ENCODE assay signal across 21 cellular contexts in the genomic region with DNA sequence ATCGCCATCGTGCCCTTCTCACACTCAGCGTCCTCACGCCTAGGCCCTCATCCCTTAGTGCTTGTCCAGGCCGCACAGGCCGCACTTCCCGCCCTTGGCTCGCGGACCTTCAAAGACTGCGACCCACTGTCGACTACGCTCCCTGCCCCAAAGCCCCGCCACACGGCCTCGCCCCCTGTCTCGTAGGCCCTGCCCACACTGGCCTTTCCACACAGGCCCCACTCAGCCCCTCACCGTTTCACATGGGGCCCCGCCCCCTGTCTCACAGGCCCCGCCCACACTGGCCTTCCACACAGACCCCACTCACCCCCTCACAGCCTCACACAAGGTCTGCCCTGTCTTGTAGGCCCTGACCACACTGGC. TPM values are rescaled to one million over a fixed set of nuclear protein-coding genes. Genes with fewer than 3 reads are reported as not detected.
A peak's percentile ranks its signal among the peaks of the same experiment; 100 is the strongest.
DNase-seq lines count a peak whose midpoint lies in the region; ATAC-seq and TF ChIP-seq lines count a peak whose summit lies in the region.
"Had no signal": no experiment of that assay in that cellular context is flagged by ENCODE, and none has a peak within 500 bp of the region (broad histone marks: within the 10 kb centered on the region; RNA-seq: fewer than 3 reads in every experiment).

No MANE protein-coding gene starts in this region.

- H3K4me3 Mint-ChIP-seq in glutamatergic neuron (ENCODE audit: unreplicated experiment), result peak overlapping the region; percentile 75
- peak overlapping the region; percentile 73 for H3K4me3 Mint-ChIP-seq in neural progenitor cell

- peaks cover 37% of the 10 kb centered on the region for H4K20me1 ChIP-seq in neural progenitor cell (ENCODE audit: low read depth)

- peaks cover 31% of the 10 kb centered on the region for H3K4me1 ChIP-seq in ES-I3 (ENCODE audit: insufficient read depth, low read length)
- H3K4me1 ChIP-seq in NT2/D1 (ENCODE audit: insufficient read depth, insufficient read length), result peaks cover 24% of the 10 kb centered on the region
- peaks cover 13% of the 10 kb centered on the region for H3K4me1 ChIP-seq in neural progenitor cell
- H3K4me1 ChIP-seq: prostate gland had no signal

- H3K9me3 Mint-ChIP-seq in glutamatergic neuron (ENCODE audit: unreplicated experiment) (peaks cover 11% of the 10 kb centered on the region), neural progenitor cell (no peaks in the 10 kb centered on the region)
- H3K9me3 Mint-ChIP-seq: CD4-positive, CD25-positive, alpha-beta regulatory T cell had no signal

- H3K79me2 ChIP-seq in neural progenitor cell (ENCODE audit: low read depth), result no peaks in the 10 kb centered on the region

- no peak overlapping the region for H3K4me2 ChIP-seq in neural progenitor cell
- H3K4me2 ChIP-seq: SK-N-SH had no signal

- H3K36me3 Mint-ChIP-seq in glutamatergic neuron (ENCODE audit: unreplicated experiment) (no peaks in the 10 kb centered on the region), neural progenitor cell (no peaks in the 10 kb centered on the region)
- H3K36me3 Mint-ChIP-seq: CD4-positive, CD25-positive, alpha-beta regulatory T cell had no signal

- H3F3A ChIP-seq in neural progenitor cell (ENCODE audit: low read depth), result peaks cover 31% of the 10 kb centered on the region

- H3K9ac ChIP-seq in ES-I3 (ENCODE audit: low read depth, low read length) (peak overlapping the region; percentile 27; the same call in 1 of the 2 replicates), NT2/D1 (ENCODE audit: insufficient read length, low read depth) (peak overlapping the region; percentile 17), neural progenitor cell (no peak overlapping the region)
- H3K9ac ChIP-seq: SK-N-SH had no signal

- no peaks in the 10 kb centered on the region for H3K36me3 ChIP-seq in ES-I3 (ENCODE audit: insufficient read depth, low read length)
- no peaks in the 10 kb centered on the region for H3K36me3 ChIP-seq in NT2/D1 (ENCODE audit: insufficient read depth, insufficient read length, low read length)
- no peaks in the 10 kb centered on the region for H3K36me3 ChIP-seq in neural progenitor cell
- H3K36me3 ChIP-seq: prostate gland, vagina had no signal

- no peak overlapping the region for H3K27ac Mint-ChIP-seq in glutamatergic neuron (ENCODE audit: unreplicated experiment)
- no peak overlapping the region for H3K27ac Mint-ChIP-seq in neural progenitor cell
- H3K27ac Mint-ChIP-seq: CD4-positive, CD25-positive, alpha-beta regulatory T cell had no signal

- H3K9me3 ChIP-seq in ES-I3 (ENCODE audit: control insufficient read depth, insufficient read depth, low read length), result no peaks in the 10 kb centered on the region
- no peaks in the 10 kb centered on the region for H3K9me3 ChIP-seq in NT2/D1 (ENCODE audit: insufficient read depth, low read length)
- H3K9me3 ChIP-seq in neural progenitor cell (ENCODE audit: low read depth), result no peaks in the 10 kb centered on the region
- H3K9me3 ChIP-seq: prostate gland, SK-N-SH, vagina had no signal

- H3K27ac ChIP-seq in neural progenitor cell, result no peak overlapping the region
- H3K27ac ChIP-seq: prostate gland, vagina had no signal

- H3K27me3 ChIP-seq in NT2/D1 (ENCODE audit: insufficient read depth, insufficient read length) (peaks cover 49% of the 10 kb centered on the region), neural progenitor cell (peaks cover 86% of the 10 kb centered on the region)

- H3K4me3 ChIP-seq in NT2/D1 (ENCODE audit: insufficient read length, low read depth), result no peak overlapping the region
- H3K4me3 ChIP-seq in neural progenitor cell, result no peak overlapping the region
- H3K4me3 ChIP-seq: lung, prostate gland, vagina had no signal

- H2AFZ ChIP-seq in neural progenitor cell (replicated peaks), result no peak overlapping the region

- H3K27me3 Mint-ChIP-seq in glutamatergic neuron (ENCODE audit: unreplicated experiment) (peaks cover 31% of the 10 kb centered on the region), neural progenitor cell (ENCODE audit: insufficient read depth, low read depth) (peaks cover 53% of the 10 kb centered on the region)

- TF ChIP-seq CTCF in glutamatergic neuron (IDR thresholded peaks at IDR 0.05; ENCODE audit: partially characterized antibody, unreplicated experiment), result no peak
- no peak for TF ChIP-seq CTCF in neural progenitor cell (IDR thresholded peaks at IDR 0.05)

- DNase-seq in NT2/D1 (ENCODE audit: low read depth, low spot score) (no peak), glutamatergic neuron (no peak), neural progenitor cell (ENCODE audit: low spot score) (no peak), T-helper 1 cell (no peak), EL (no peak)
- no peak for DNase-seq in stimulated activated naive CD8-positive, alpha-beta T cell treated with anti-CD3 and anti-CD28 coated beads, Interleukin-15, Interleukin-2, amounts not matched to agents 100 U/mL and 50 U/mL, for 24 hours
- DNase-seq: activated naive CD4-positive, alpha-beta T cell treated with Interleukin-2 at 50 U/mL for 16 hours; CD4-positive, CD25-positive, alpha-beta regulatory T cell; Karpas-422; NCI-H1048; NCI-H2029; NCI-H446 treated with DMSO at 0.1 percent for 48 hours; NK-92 treated with Interleukin-12 subunit alpha and Interleukin-12 subunit beta, amount 100 ng/mL, for 24 hours; stimulated activated CD4-positive, alpha-beta T cell treated with anti-CD3 and anti-CD28 coated beads, Interleukin-2, amount 100 ng/mL, for 48 hours had no signal

- ATAC-seq in HG02885 (IDR thresholded peaks at IDR 0.05; ENCODE audit: poor library complexity, unreplicated experiment), result no peak
- ATAC-seq in stimulated activated naive CD8-positive, alpha-beta T cell treated with anti-CD3 and anti-CD28 coated beads, Interleukin-15, Interleukin-2, amounts not matched to agents 100 U/mL and 50 U/mL, for 24 hours, result no peak

- H3K4me1 Mint-ChIP-seq in glutamatergic neuron (ENCODE audit: low read depth, unreplicated experiment) (peaks cover 36% of the 10 kb centered on the region), neural progenitor cell (peaks cover 54% of the 10 kb centered on the region)

RNA-seq across cellular contexts. Expression of a gene that starts 11.1 kb away (rescaled TPM):
- total RNA-seq in glutamatergic neuron (ENCODE audit: unreplicated experiment) (50.4 TPM), neural progenitor cell (ENCODE audit: low replicate concordance) (2.2 and 9.2 TPM in 2 replicates)

RNA-seq across cellular contexts. Expression of a gene that starts 32.0 kb away (rescaled TPM):
- total RNA-seq in glutamatergic neuron (ENCODE audit: unreplicated experiment), result 2.9 TPM
- total RNA-seq in neural progenitor cell (ENCODE audit: low replicate concordance), result 0.06 and 1.8 TPM in 2 replicates
- total RNA-seq: RPMI7951 had no signal

RNA-seq across cellular contexts. Expression of a gene that starts 47.8 kb away (rescaled TPM):
- total RNA-seq in glutamatergic neuron (ENCODE audit: unreplicated experiment) (5.5 TPM), neural progenitor cell (ENCODE audit: low replicate concordance) (1.4 and 2.2 TPM in 2 replicates)
- total RNA-seq: RPMI7951 had no signal
